8 cellular contexts compared by ENCODE assay signal in the genomic region with DNA sequence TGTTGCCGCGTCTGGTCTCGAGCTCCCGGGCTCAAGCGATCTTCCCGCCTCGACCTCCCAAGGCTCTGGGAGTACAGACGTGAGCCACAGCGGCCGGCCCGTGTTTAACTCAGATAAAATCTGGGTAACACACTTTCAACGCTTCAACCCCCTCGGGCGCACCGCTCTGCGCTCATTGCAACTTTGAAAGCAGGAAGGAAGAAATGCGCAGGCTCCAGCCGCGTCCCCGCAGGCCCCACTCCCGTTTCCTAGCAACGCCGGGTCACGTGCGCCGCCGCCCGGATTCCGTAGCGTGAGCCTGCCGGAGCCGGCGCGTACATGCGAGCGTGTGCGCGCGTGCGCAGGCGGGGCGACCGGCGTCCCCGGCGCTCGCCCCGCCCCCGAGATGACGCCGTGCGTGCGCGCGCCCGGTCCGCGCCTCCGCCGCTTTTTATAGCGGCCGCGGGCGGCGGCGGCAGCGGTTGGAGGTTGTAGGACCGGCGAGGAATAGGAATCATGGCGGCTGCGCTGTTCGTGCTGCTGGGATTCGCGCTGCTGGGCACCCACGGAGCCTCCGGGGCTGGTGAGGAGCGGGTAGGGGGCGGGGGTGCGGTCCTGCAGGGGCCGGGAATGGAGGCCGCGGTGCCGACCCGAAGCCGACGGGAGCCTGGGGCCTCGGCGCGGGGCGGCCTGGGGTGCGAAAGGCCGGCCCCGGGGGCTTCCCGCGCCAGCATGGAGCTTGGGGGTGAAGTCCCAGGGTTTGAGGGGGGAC. TPM values are rescaled to one million over a fixed set of nuclear protein-coding genes. Genes with fewer than 3 reads are reported as not detected.
DNase-seq lines count a peak whose midpoint lies in the region; ATAC-seq, FAIRE-seq and TF ChIP-seq lines count a peak whose summit lies in the region.

Gene BSG, plus strand, starts transcription at position 457 of the 751 bp plus-strand sequence. Its CDS starts 39 bp downstream, at position 496.

- H3K4me1 ChIP-seq in Caco-2 (peaks cover 19% of the 10 kb centered on the region), HUES64 (ENCODE audit: insufficient read depth, low read length) (peaks cover 4% of the 10 kb centered on the region; the same call in 1 of the 2 replicates), OCI-LY1 (ENCODE audit: insufficient read depth, low read length, severe bottlenecking) (peaks cover 32% of the 10 kb centered on the region)

- H3K4me2 ChIP-seq in OCI-LY1 (ENCODE audit: low read length), result peak within 1 kb of the TSS; percentile 94

- WGBS in HUES64, result under 1% methylated on average over 95 of the region's 95 CpGs

- FAIRE-seq in endometrium (lab: Jason Lieb, UNC), result peak; percentile 8

- H3K36me3 ChIP-seq in Caco-2 (ENCODE audit: control insufficient read depth, insufficient read depth, low read length), result no peaks in the 10 kb centered on the region; the same call in 1 of the 2 replicates
- H3K36me3 ChIP-seq in HUES64 (ENCODE audit: insufficient read depth, low read length), result peaks cover 5% of the 10 kb centered on the region; the same call in 1 of the 2 replicates
- no peaks in the 10 kb centered on the region; the same call in 1 of the 2 replicates for H3K36me3 ChIP-seq in OCI-LY1 (ENCODE audit: insufficient read depth, low read length)

- no peaks in the 10 kb centered on the region for H3K9me3 ChIP-seq in Caco-2
- no peaks in the 10 kb centered on the region for H3K9me3 ChIP-seq in HUES64 (ENCODE audit: insufficient read depth, low read depth, low read length)
- no peaks in the 10 kb centered on the region for H3K9me3 ChIP-seq in OCI-LY1 (ENCODE audit: low read length)

- peak within 1 kb of the TSS; percentile 96 for H3K9ac ChIP-seq in HUES64 (ENCODE audit: low read depth, low read length)
- peak within 1 kb of the TSS; percentile 96 for H3K9ac ChIP-seq in OCI-LY1 (ENCODE audit: low read length)

- CTCF ChIA-PET in Caco-2 (lab: Charles Lee), result interaction anchor here (0.8 to 1.5 kb wide), 2 partner anchors 17 to 66 kb away, joined by 4 to 6 read pairs; no protein-coding TSS in a partner anchor

- H3K36me3 Mint-ChIP-seq in Caco-2 (ENCODE audit: insufficient read depth, unreplicated experiment) (peaks cover 65% of the 10 kb centered on the region), mesothelial cell of epicardium (peaks cover 5% of the 10 kb centered on the region)

- H3K9me3 Mint-ChIP-seq in Caco-2 (ENCODE audit: unreplicated experiment) (no peaks in the 10 kb centered on the region), mesothelial cell of epicardium (peaks cover 3% of the 10 kb centered on the region)

- H3K27ac Mint-ChIP-seq in Caco-2 (ENCODE audit: unreplicated experiment), result peak within 1 kb of the TSS; percentile 100
- peak within 1 kb of the TSS; percentile 98 for H3K27ac Mint-ChIP-seq in mesothelial cell of epicardium

- TF ChIP-seq CTCF in Caco-2 (IDR thresholded peaks at IDR 0.05; ENCODE audit: insufficient read depth in 1 of 2, low read depth in 1 of 2, low read length in 1 of 2, severe bottlenecking in 1 of 2, unreplicated experiment in 1 of 2), result no peak
- no peak for TF ChIP-seq CTCF in OCI-LY1 (IDR thresholded peaks at IDR 0.05; ENCODE audit: low read length)
- TF ChIP-seq CTCF in mesothelial cell of epicardium (IDR thresholded peaks at IDR 0.05; ENCODE audit: unreplicated experiment), result no peak

- H2AFZ ChIP-seq in OCI-LY1 (ENCODE audit: low read length), result no peak within 1 kb of the TSS

- intact Hi-C loops in Caco-2 (cut with micrococcal nuclease; ENCODE audit: unreplicated experiment), result loop anchor here (2.0 to 5.0 kb wide), 2 partner anchors 40 to 60 kb away; partner anchors contain the start of genes CDC34 and POLRMT

- peak within 1 kb of the TSS; percentile 84 for H3K27ac ChIP-seq in HUES64 (ENCODE audit: low read depth, low read length)
- peak within 1 kb of the TSS; percentile 100 for H3K27ac ChIP-seq in OCI-LY1 (ENCODE audit: low read depth, low read length, poor library complexity, severe bottlenecking)

- peaks cover 39% of the 10 kb centered on the region for H3K79me2 ChIP-seq in OCI-LY1 (ENCODE audit: insufficient read depth, low read length)

- H3K27me3 ChIP-seq in Caco-2 (replicated peaks; ENCODE audit: control insufficient read depth, insufficient read depth, low read length) (no peaks in the 10 kb centered on the region), HUES64 (ENCODE audit: insufficient read depth, low read length) (no peaks in the 10 kb centered on the region), OCI-LY1 (ENCODE audit: insufficient read depth, low read length) (no peaks in the 10 kb centered on the region)

- DNase-seq in Caco-2 (peak; percentile 97), mesothelial cell of epicardium (ENCODE audit: low spot score in 2 of 2, unreplicated experiment in 2 of 2) (peak; percentile 99)
- peak; percentile 98 for DNase-seq in activated CD8-positive, alpha-beta memory T cell treated with anti-CD3 and anti-CD28 coated beads, Interleukin-2, amount 50 U/mL, for 4 hours
- DNase-seq in stimulated activated CD8-positive, alpha-beta memory T cell treated with anti-CD3 and anti-CD28 coated beads, Interleukin-15, amount 100 ng/mL, for 48 hours (ENCODE audit: low read depth in 2 of 2), result peak; percentile 98 to 99

- H3K9me2 ChIP-seq in OCI-LY1 (ENCODE audit: low read depth, low read length), result no peaks in the 10 kb centered on the region

- ATAC-seq in GM21447 (IDR thresholded peaks at IDR 0.05; ENCODE audit: unreplicated experiment), result peak; percentile 50

- peak within 1 kb of the TSS; percentile 98 for H3K4me3 Mint-ChIP-seq in Caco-2 (ENCODE audit: unreplicated experiment)
- peak within 1 kb of the TSS; percentile 85 for H3K4me3 Mint-ChIP-seq in mesothelial cell of epicardium

- H3K27me3 Mint-ChIP-seq in Caco-2 (ENCODE audit: insufficient read depth, unreplicated experiment) (no peaks in the 10 kb centered on the region), mesothelial cell of epicardium (ENCODE audit: low read depth) (no peaks in the 10 kb centered on the region)

- H4K20me1 ChIP-seq in OCI-LY1 (ENCODE audit: insufficient read depth, low read length), result no peaks in the 10 kb centered on the region

- POLR2A ChIA-PET in Caco-2 (lab: Charles Lee), result interaction anchor here (0.5 to 1.1 kb wide), 4 partner anchors 25 to 72 kb away, joined by 3 to 8 read pairs (median 4); partner anchors contain the start of gene CDC34

- H3K4me1 Mint-ChIP-seq in Caco-2 (ENCODE audit: low read depth, unreplicated experiment), result peaks cover 13% of the 10 kb centered on the region
- peaks cover 38% of the 10 kb centered on the region for H3K4me1 Mint-ChIP-seq in mesothelial cell of epicardium

- no TSS peak for BruUV-seq in Caco-2 (replicated peaks; lab: Mats Ljungman, UMichigan)

- peaks cover 7% of the 10 kb centered on the region; the same call in 1 of the 2 replicates for H3F3A ChIP-seq in OCI-LY1 (ENCODE audit: insufficient read depth, low read length)

- H3K4me3 ChIP-seq in Caco-2 (ENCODE audit: low read depth, low read length) (peak within 1 kb of the TSS; percentile 65), HUES64 (ENCODE audit: low read length) (peak within 1 kb of the TSS; percentile 94), OCI-LY1 (ENCODE audit: low read depth, low read length, poor library complexity, severe bottlenecking) (peak within 1 kb of the TSS; percentile 94)

RNA-seq across cellular contexts. Expression of gene BSG, which starts in this region (rescaled TPM):
- total RNA-seq in Caco-2 (2022), result 618 and 656 TPM in 2 replicates
- polyA plus RNA-seq in HUES64 (2013, experiment 1 of 2), result 510 TPM
- 542 TPM for polyA plus RNA-seq in HUES64 (2013, experiment 2 of 2)
- 414 to 431 TPM (median 414 TPM) in 3 replicates for total RNA-seq in mesothelial cell of epicardium

Comparison
In these comparisons a context has a peak if more than half of its experiments do, and no peak if none do; other contexts are left out.
1. Peak in every context shown above with its lines: DNase-seq, ATAC-seq, H3K4me3 ChIP-seq and H3K27ac ChIP-seq.